Comparison of ENCODE assay signal across 10 cellular contexts in genomic region chr22:26587991-26588613, GRCh38.
A peak's percentile ranks its signal among the peaks of the same experiment; 100 is the strongest.
DNase-seq lines count a peak whose midpoint lies in the region; ATAC-seq and TF ChIP-seq lines count a peak whose summit lies in the region.
"Had no signal": no experiment of that assay in that cellular context is flagged by ENCODE, and none has a peak within 500 bp of the region (broad histone marks: within the 10 kb centered on the region; RNA-seq: fewer than 3 reads in every experiment).

No MANE protein-coding gene starts in this region.

- no peak for TF ChIP-seq CTCF in fibroblast of pulmonary artery (IDR thresholded peaks at IDR 0.05; ENCODE audit: low read length, missing control alignments)

- H3K27ac Mint-ChIP-seq in activated T-cell treated with anti-CD3 and anti-CD28 coated beads, Interleukin-2, amount 50 U/mL, for 24 hours: peak overlapping the region; percentile 90
- peak overlapping the region; percentile 27 for H3K27ac Mint-ChIP-seq in stimulated activated naive B cell treated with anti-CD40 and anti-IgM and Interleukin-4, amounts not matched to agents 10 μg/mL and 1 μg/mL and 100 μg/mL, for 72 hours

- no peaks in the 10 kb centered on the region for H3K9me3 Mint-ChIP-seq in activated T-cell treated with anti-CD3 and anti-CD28 coated beads, Interleukin-2, amount 50 U/mL, for 24 hours
- H3K9me3 Mint-ChIP-seq in stimulated activated naive B cell treated with anti-CD40 and anti-IgM and Interleukin-4, amounts not matched to agents 10 μg/mL and 1 μg/mL and 100 μg/mL, for 72 hours: peaks cover 0 to 2% of the 10 kb centered on the region in 2 donors

- no peak for DNase-seq in activated T-cell treated with anti-CD3 and anti-CD28 coated beads, Interleukin-2, amount 50 U/mL, for 24 hours
- no peak for DNase-seq in activated T-cell treated with anti-CD3 and anti-CD28 coated beads, Interleukin-2, amount 50 U/mL, for 1 hour
- DNase-seq in SKM-1 treated with dmso at 0.1 percent for 144 hours (lab: John Stamatoyannopoulos, UW; ENCODE audit: unreplicated experiment) (peak; percentile 84), fibroblast of pulmonary artery (ENCODE audit: low read depth) (peak; percentile 24), NCI-H345 (lab: John Stamatoyannopoulos, UW) (no peak), DMS53 (lab: John Stamatoyannopoulos, UW) (no peak)
- no peak for DNase-seq in stimulated activated naive B cell treated with anti-CD40 and anti-IgM and Interleukin-4, amounts not matched to agents 10 μg/mL and 1 μg/mL and 100 μg/mL, for 72 hours
- DNase-seq: activated gamma-delta T cell treated with Interleukin-2 at 50 U/mL for 16 hours, SHP77 treated with DMSO at 0.1 percent for 48 hours had no signal

- H3K27me3 Mint-ChIP-seq in activated T-cell treated with anti-CD3 and anti-CD28 coated beads, Interleukin-2, amount 50 U/mL, for 24 hours: no peaks in the 10 kb centered on the region
- H3K27me3 Mint-ChIP-seq in stimulated activated naive B cell treated with anti-CD40 and anti-IgM and Interleukin-4, amounts not matched to agents 10 μg/mL and 1 μg/mL and 100 μg/mL, for 72 hours: no peaks in the 10 kb centered on the region

- H3K4me3 ChIP-seq in fibroblast of pulmonary artery (replicated peaks; ENCODE audit: low read depth, low read length): peak overlapping the region; percentile 78

- H3K4me3 Mint-ChIP-seq in activated T-cell treated with anti-CD3 and anti-CD28 coated beads, Interleukin-2, amount 50 U/mL, for 24 hours: peak overlapping the region; percentile 89
- peak overlapping the region; percentile 89 to 92 for H3K4me3 Mint-ChIP-seq in stimulated activated naive B cell treated with anti-CD40 and anti-IgM and Interleukin-4, amounts not matched to agents 10 μg/mL and 1 μg/mL and 100 μg/mL, for 72 hours

- H3K4me1 Mint-ChIP-seq in activated T-cell treated with anti-CD3 and anti-CD28 coated beads, Interleukin-2, amount 50 U/mL, for 24 hours (ENCODE audit: low read depth): peaks cover 73% of the 10 kb centered on the region
- H3K4me1 Mint-ChIP-seq in stimulated activated naive B cell treated with anti-CD40 and anti-IgM and Interleukin-4, amounts not matched to agents 10 μg/mL and 1 μg/mL and 100 μg/mL, for 72 hours: peaks cover 38 to 56% of the 10 kb centered on the region in 2 donors

- H3K36me3 Mint-ChIP-seq in activated T-cell treated with anti-CD3 and anti-CD28 coated beads, Interleukin-2, amount 50 U/mL, for 24 hours (ENCODE audit: low read depth): peaks cover 32% of the 10 kb centered on the region
- H3K36me3 Mint-ChIP-seq in stimulated activated naive B cell treated with anti-CD40 and anti-IgM and Interleukin-4, amounts not matched to agents 10 μg/mL and 1 μg/mL and 100 μg/mL, for 72 hours: peaks cover 0 to 4% of the 10 kb centered on the region in 2 donors

- ATAC-seq in stimulated activated naive B cell treated with anti-CD40 and anti-IgM and Interleukin-4, amounts not matched to agents 10 μg/mL and 1 μg/mL and 100 μg/mL, for 72 hours (replicated peaks): no peak
- no peak for ATAC-seq in HG02759 (IDR thresholded peaks at IDR 0.05; ENCODE audit: unreplicated experiment)

Comparison
In these comparisons a context has a peak if more than half of its experiments do, and no peak if none do; other contexts are left out.
1. DNase-seq: peak in SKM-1 treated with dmso at 0.1 percent for 144 hours (single experiment) and fibroblast of pulmonary artery (single experiment); none in activated T-cell treated with anti-CD3 and anti-CD28 coated beads, Interleukin-2, amount 50 U/mL, for 24 hours (single experiment), activated T-cell treated with anti-CD3 and anti-CD28 coated beads, Interleukin-2, amount 50 U/mL, for 1 hour (single experiment), stimulated activated naive B cell treated with anti-CD40 and anti-IgM and Interleukin-4, amounts not matched to agents 10 μg/mL and 1 μg/mL and 100 μg/mL, for 72 hours (single experiment), NCI-H345 (single experiment) and DMS53 (single experiment).